In the genomic region with DNA sequence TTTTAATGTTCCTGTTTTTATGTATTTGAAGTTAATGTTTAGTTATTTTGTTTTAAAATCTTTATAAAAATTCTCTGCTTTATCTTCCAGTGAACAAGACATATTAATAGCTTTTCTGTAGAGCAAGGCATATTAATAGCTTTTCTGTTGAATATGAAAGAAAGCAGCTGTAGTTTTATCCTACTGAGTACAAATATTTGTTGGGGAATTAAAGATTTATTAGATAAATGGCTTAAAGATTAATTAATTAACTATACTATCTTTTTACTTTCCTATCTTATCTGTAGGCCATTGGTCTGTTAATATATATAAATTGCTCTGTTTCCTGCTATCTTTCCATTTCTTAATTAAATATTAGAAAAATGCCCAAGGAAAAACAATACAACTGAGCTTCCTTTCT, we compare ENCODE assay signal across 23 cellular contexts.
DNase-seq lines count a peak whose midpoint lies in the region; ATAC-seq, FAIRE-seq and TF ChIP-seq lines count a peak whose summit lies in the region.
"Had no signal": no experiment of that assay in that cellular context is flagged by ENCODE, and none has a peak within 500 bp of the region (broad histone marks: within the 10 kb centered on the region; RNA-seq: fewer than 3 reads in every experiment).

No MANE protein-coding gene starts in this region.

- POLR2A ChIA-PET in activated CD8-positive, alpha-beta T cell treated with anti-CD3 and anti-CD28 coated beads for 36 hours (lab: Charles Lee), result no interaction called here
- POLR2A ChIA-PET in activated CD8-positive, alpha-beta T cell treated with anti-CD3 and anti-CD28 coated beads, Interleukin-2, amount 10 ng/mL, durations not matched to agents 7 days and 5 days (lab: Charles Lee), result interaction anchor here (0.7 kb wide), 1 partner anchor 192 kb away, joined by 3 read pairs; no protein-coding TSS in a partner anchor
- POLR2A ChIA-PET in CD8-positive, alpha-beta memory T cell (lab: Charles Lee), result no interaction called here

- no peak for ATAC-seq in activated CD8-positive, alpha-beta T cell treated with anti-CD3 and anti-CD28 coated beads for 36 hours
- ATAC-seq in activated CD8-positive, alpha-beta T cell treated with anti-CD3 and anti-CD28 coated beads, Interleukin-2, amount 10 ng/mL, durations not matched to agents 7 days and 5 days, result no peak
- ATAC-seq in SK-N-SH treated with all-trans-retinoic acid at 6 μM for 48 hours (no peak), HG03039 (IDR thresholded peaks at IDR 0.05; ENCODE audit: unreplicated experiment) (no peak), GM18519 (IDR thresholded peaks at IDR 0.05; ENCODE audit: low FRiP score, unreplicated experiment) (no peak)
- ATAC-seq: CD8-positive, alpha-beta T cell had no signal

- no peak overlapping the region for H3K4me3 ChIP-seq in CD8-positive, alpha-beta memory T cell (ENCODE audit: low read length)
- H3K4me3 ChIP-seq: BLaER1, GM23248 had no signal

- H3K27me3 Mint-ChIP-seq in activated CD8-positive, alpha-beta T cell treated with anti-CD3 and anti-CD28 coated beads for 36 hours, result no peaks in the 10 kb centered on the region
- no peaks in the 10 kb centered on the region for H3K27me3 Mint-ChIP-seq in activated CD8-positive, alpha-beta T cell treated with anti-CD3 and anti-CD28 coated beads, Interleukin-2, amount 10 ng/mL, durations not matched to agents 7 days and 5 days (ENCODE audit: low read depth)
- no peaks in the 10 kb centered on the region for H3K27me3 Mint-ChIP-seq in CD8-positive, alpha-beta memory T cell
- H3K27me3 Mint-ChIP-seq: B cell; CD4-positive, CD25-positive, alpha-beta regulatory T cell had no signal

- intact Hi-C loops in activated CD8-positive, alpha-beta T cell treated with anti-CD3 and anti-CD28 coated beads for 36 hours (cut with micrococcal nuclease), result no loop called here

- TF ChIP-seq CTCF in activated CD8-positive, alpha-beta T cell treated with anti-CD3 and anti-CD28 coated beads for 36 hours (IDR thresholded peaks at IDR 0.05), result no peak

- CTCF ChIA-PET in activated CD8-positive, alpha-beta T cell treated with anti-CD3 and anti-CD28 coated beads for 36 hours (lab: Charles Lee), result no interaction called here
- CTCF ChIA-PET in activated CD8-positive, alpha-beta T cell treated with anti-CD3 and anti-CD28 coated beads, Interleukin-2, amount 10 ng/mL, durations not matched to agents 7 days and 5 days (lab: Charles Lee), result no interaction called here
- CTCF ChIA-PET in CD8-positive, alpha-beta memory T cell (lab: Charles Lee), result no interaction called here

- no peaks in the 10 kb centered on the region for H3K36me3 ChIP-seq in CD8-positive, alpha-beta memory T cell (ENCODE audit: insufficient read depth, low read length)

- H3K9me3 ChIP-seq in CD8-positive, alpha-beta memory T cell (ENCODE audit: low read length), result no peaks in the 10 kb centered on the region

- DNase-seq in activated CD8-positive, alpha-beta T cell treated with anti-CD3 and anti-CD28 coated beads for 36 hours, result no peak
- no peak for DNase-seq in activated CD8-positive, alpha-beta T cell treated with anti-CD3 and anti-CD28 coated beads, Interleukin-2, amount 10 ng/mL, durations not matched to agents 7 days and 5 days
- DNase-seq in CD8-positive, alpha-beta memory T cell, result no peak
- DNase-seq: CD4-positive, CD25-positive, alpha-beta regulatory T cell; CD8-positive, alpha-beta T cell; DMS 273 treated with DMSO at 0.1 percent for 48 hours; DMS79; EL; GF-D8; GM23248; H7; HCEC 1CT had no signal

- H3K27me3 ChIP-seq in CD8-positive, alpha-beta memory T cell (ENCODE audit: insufficient read depth, low read length, poor library complexity, severe bottlenecking), result no peaks in the 10 kb centered on the region
- H3K27me3 ChIP-seq: BLaER1 had no signal

- H3K27ac ChIP-seq in CD8-positive, alpha-beta memory T cell (ENCODE audit: low read depth, low read length), result no peak overlapping the region
- H3K27ac ChIP-seq: 22Rv1, BLaER1, C4-2B, GM23248 had no signal

- H3K27ac Mint-ChIP-seq in activated CD8-positive, alpha-beta T cell treated with anti-CD3 and anti-CD28 coated beads for 36 hours, result peak overlapping the region; percentile 38
- no peak overlapping the region for H3K27ac Mint-ChIP-seq in activated CD8-positive, alpha-beta T cell treated with anti-CD3 and anti-CD28 coated beads, Interleukin-2, amount 10 ng/mL, durations not matched to agents 7 days and 5 days
- no peak overlapping the region for H3K27ac Mint-ChIP-seq in CD8-positive, alpha-beta memory T cell
- H3K27ac Mint-ChIP-seq: B cell; CD4-positive, CD25-positive, alpha-beta regulatory T cell; CD8-positive, alpha-beta T cell had no signal

- no peaks in the 10 kb centered on the region for H3K9me3 Mint-ChIP-seq in activated CD8-positive, alpha-beta T cell treated with anti-CD3 and anti-CD28 coated beads for 36 hours
- H3K9me3 Mint-ChIP-seq in activated CD8-positive, alpha-beta T cell treated with anti-CD3 and anti-CD28 coated beads, Interleukin-2, amount 10 ng/mL, durations not matched to agents 7 days and 5 days (ENCODE audit: insufficient read depth), result no peaks in the 10 kb centered on the region
- H3K9me3 Mint-ChIP-seq in CD8-positive, alpha-beta memory T cell, result no peaks in the 10 kb centered on the region
- H3K9me3 Mint-ChIP-seq: CD4-positive, CD25-positive, alpha-beta regulatory T cell; CD8-positive, alpha-beta T cell had no signal

- no peaks in the 10 kb centered on the region for H3K4me1 ChIP-seq in CD8-positive, alpha-beta memory T cell (ENCODE audit: insufficient read depth, low read length)
- H3K4me1 ChIP-seq: BLaER1 had no signal

- FAIRE-seq in islet of Langerhans (lab: Jason Lieb, UNC), result peak; percentile 45
- FAIRE-seq: D721Med, GM12891, H1 had no signal

- peaks cover 9% of the 10 kb centered on the region for H3K4me1 Mint-ChIP-seq in activated CD8-positive, alpha-beta T cell treated with anti-CD3 and anti-CD28 coated beads for 36 hours (ENCODE audit: low read depth)
- H3K4me1 Mint-ChIP-seq in activated CD8-positive, alpha-beta T cell treated with anti-CD3 and anti-CD28 coated beads, Interleukin-2, amount 10 ng/mL, durations not matched to agents 7 days and 5 days (ENCODE audit: low read depth), result peaks cover 8% of the 10 kb centered on the region
- peaks cover 0 to 6% (median under 1%) of the 10 kb centered on the region in 3 donors for H3K4me1 Mint-ChIP-seq in CD8-positive, alpha-beta memory T cell

- peaks cover 7% of the 10 kb centered on the region for H3K36me3 Mint-ChIP-seq in activated CD8-positive, alpha-beta T cell treated with anti-CD3 and anti-CD28 coated beads for 36 hours (ENCODE audit: low read depth)
- H3K36me3 Mint-ChIP-seq in activated CD8-positive, alpha-beta T cell treated with anti-CD3 and anti-CD28 coated beads, Interleukin-2, amount 10 ng/mL, durations not matched to agents 7 days and 5 days (ENCODE audit: low read depth), result peaks cover 5% of the 10 kb centered on the region
- H3K36me3 Mint-ChIP-seq in CD8-positive, alpha-beta memory T cell, result peaks cover 3 to 9% (median 5%) of the 10 kb centered on the region in 3 donors

- no peak overlapping the region for H3K4me3 Mint-ChIP-seq in activated CD8-positive, alpha-beta T cell treated with anti-CD3 and anti-CD28 coated beads for 36 hours
- no peak overlapping the region for H3K4me3 Mint-ChIP-seq in activated CD8-positive, alpha-beta T cell treated with anti-CD3 and anti-CD28 coated beads, Interleukin-2, amount 10 ng/mL, durations not matched to agents 7 days and 5 days
- no peak overlapping the region for H3K4me3 Mint-ChIP-seq in CD8-positive, alpha-beta memory T cell
- H3K4me3 Mint-ChIP-seq: B cell; CD4-positive, CD25-positive, alpha-beta regulatory T cell; CD8-positive, alpha-beta T cell had no signal

TF ChIP-seq in SK-N-SH treated with all-trans-retinoic acid at 6 μM for 48 hours, 23 proteins besides CTCF, POLR2A, EP300 and RAD21 (continues in another document):
- no peak for TF ChIP-seq ESRRG (CRISPR knock-in tag; IDR thresholded peaks at IDR 0.05)
- peak; percentile 92 for TF ChIP-seq TCF4 (CRISPR knock-in tag; IDR thresholded peaks at IDR 0.05; ENCODE audit: borderline replicate concordance)
- TF ChIP-seq SNAI2 (CRISPR knock-in tag; IDR thresholded peaks at IDR 0.05), result no peak
- TF ChIP-seq POU6F1 (CRISPR knock-in tag; IDR thresholded peaks at IDR 0.05; ENCODE audit: borderline replicate concordance, low read depth), result no peak
- TF ChIP-seq TOX (CRISPR knock-in tag; IDR thresholded peaks at IDR 0.05; ENCODE audit: borderline replicate concordance), result no peak
- TF ChIP-seq ZFP30 (CRISPR knock-in tag; IDR thresholded peaks at IDR 0.05), result no peak
